ENCODE assay signal across 34 cellular contexts in the genomic region with DNA sequence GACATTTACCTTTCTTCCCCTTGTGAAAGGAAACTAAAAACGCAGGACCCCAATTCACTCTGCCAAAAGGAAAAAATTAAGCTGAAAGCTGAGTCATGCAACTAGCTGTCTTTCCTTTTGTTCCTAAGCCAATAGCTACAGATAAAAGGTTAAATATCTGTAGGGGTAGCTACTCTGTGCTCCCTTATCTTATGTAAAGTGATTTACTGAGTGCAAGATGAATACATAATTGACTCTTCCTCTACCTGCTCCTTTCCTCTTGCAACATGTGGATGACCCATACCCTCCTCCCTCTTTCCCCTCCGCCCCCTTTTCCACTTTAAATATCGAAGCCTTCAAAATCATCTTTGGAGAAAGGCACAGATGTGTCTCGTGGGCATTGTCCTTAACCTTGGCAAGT.
"Had no signal": no experiment of that assay in that cellular context is flagged by ENCODE, and none has a peak within 500 bp of the region (broad histone marks: within the 10 kb centered on the region; RNA-seq: fewer than 3 reads in every experiment).

No MANE protein-coding gene starts in this region.

- ATAC-seq: activated CD4-positive, CD25-positive, alpha-beta regulatory T cell treated with anti-CD3 and anti-CD28 coated beads, Interleukin-2, amount 50 U/mL, for 24 hours; activated CD8-positive, alpha-beta memory T cell treated with anti-CD3 and anti-CD28 coated beads, Interleukin-2, amount 10 ng/mL, durations not matched to agents 7 days and 5 days; activated CD8-positive, alpha-beta T cell treated with anti-CD3 and anti-CD28 coated beads for 36 hours; effector memory CD8-positive, alpha-beta T cell; gastroesophageal sphincter; left lung; lower lobe of right lung; mucosa of descending colon; natural killer cell treated with Interleukin-12 subunit alpha and Interleukin-12 subunit beta and Interleukin-15 and Interleukin-18, amount 100 ng/mL, for 72 hours; stimulated activated effector memory CD8-positive, alpha-beta T cell treated with anti-CD3 and anti-CD28 coated beads, Interleukin-12 subunit alpha, Interleukin-12 subunit beta, amount 100 ng/mL, for 72 hours had no signal

- H3K27ac ChIP-seq: gastroesophageal sphincter, left lung, lower lobe of right lung, neutrophil, ovary, prostate gland, sigmoid colon, thoracic aorta, upper lobe of left lung, VCaP had no signal

- H3K4me1 ChIP-seq: gastroesophageal sphincter, left lung, lower lobe of right lung, prostate gland, sigmoid colon, upper lobe of left lung had no signal

- H3K36me3 Mint-ChIP-seq: activated CD8-positive, alpha-beta memory T cell treated with anti-CD3 and anti-CD28 coated beads, Interleukin-2, amount 10 ng/mL, durations not matched to agents 7 days and 5 days; activated naive CD4-positive, alpha-beta T cell treated with anti-CD3 and anti-CD28 coated beads, Interleukin-2, amount 50 U/mL, for 24 hours; natural killer cell treated with Interleukin-12 subunit alpha and Interleukin-12 subunit beta and Interleukin-15 and Interleukin-18, amount 100 ng/mL, for 72 hours; stimulated activated effector memory CD8-positive, alpha-beta T cell treated with anti-CD3 and anti-CD28 coated beads, Interleukin-12 subunit alpha, Interleukin-12 subunit beta, amount 100 ng/mL, for 72 hours had no signal

- H3K27me3 Mint-ChIP-seq: activated CD4-positive, alpha-beta T cell treated with anti-CD3 and anti-CD28 coated beads, Interleukin-2, amount 10 ng/mL, durations not matched to agents 24 days and 14 days; activated CD8-positive, alpha-beta memory T cell treated with anti-CD3 and anti-CD28 coated beads, Interleukin-2, amount 10 ng/mL, durations not matched to agents 7 days and 5 days; activated CD8-positive, alpha-beta T cell treated with anti-CD3 and anti-CD28 coated beads for 36 hours; activated naive CD4-positive, alpha-beta T cell treated with anti-CD3 and anti-CD28 coated beads, Interleukin-2, amount 50 U/mL, for 24 hours; activated naive CD8-positive, alpha-beta T cell treated with anti-CD3 and anti-CD28 coated beads, Interleukin-2, amount 50 U/mL, for 24 hours; effector memory CD8-positive, alpha-beta T cell; stimulated activated naive CD8-positive, alpha-beta T cell treated with anti-CD3 and anti-CD28 coated beads, Interleukin-15, Interleukin-2, amounts not matched to agents 100 ng/mL and 50 ng/mL, for 24 hours had no signal

- H3K27me3 ChIP-seq: gastroesophageal sphincter, neutrophil, ovary, sigmoid colon, upper lobe of left lung had no signal

- H3K9me3 Mint-ChIP-seq: activated CD4-positive, alpha-beta T cell treated with anti-CD3 and anti-CD28 coated beads, Interleukin-2, amount 10 ng/mL, durations not matched to agents 24 days and 14 days; activated CD8-positive, alpha-beta T cell treated with anti-CD3 and anti-CD28 coated beads for 36 hours; activated naive CD4-positive, alpha-beta T cell treated with anti-CD3 and anti-CD28 coated beads, Interleukin-2, amount 50 U/mL, for 24 hours; activated naive CD8-positive, alpha-beta T cell treated with anti-CD3 and anti-CD28 coated beads, Interleukin-2, amount 50 U/mL, for 24 hours; activated T-helper 2 cell treated with anti-CD3 and anti-CD28 coated beads, Interferon-gamma antibody, Interleukin-2, Interleukin-4, amounts not matched to agents 10 μg/mL and 5 μg/mL and 100 μg/mL, durations not matched to agents 14 hours and 24 hours and 36 hours; effector memory CD8-positive, alpha-beta T cell; natural killer cell treated with Interleukin-12 subunit alpha and Interleukin-12 subunit beta and Interleukin-15 and Interleukin-18, amount 100 ng/mL, for 72 hours; stimulated activated effector memory CD8-positive, alpha-beta T cell treated with anti-CD3 and anti-CD28 coated beads, Interleukin-12 subunit alpha, Interleukin-12 subunit beta, amount 100 ng/mL, for 72 hours; stimulated activated naive CD8-positive, alpha-beta T cell treated with anti-CD3 and anti-CD28 coated beads, Interleukin-15, Interleukin-2, amounts not matched to agents 100 ng/mL and 50 ng/mL, for 24 hours; T-helper 1 cell treated with Interleukin-12 subunit alpha and Interleukin-12 subunit beta and Interleukin-4 antibody, amounts not matched to agents 30 μg/mL and 1 μg/mL, for 36 hours had no signal

- H3K36me3 ChIP-seq: gastroesophageal sphincter, left lung, lower lobe of right lung, neutrophil, ovary, prostate gland, sigmoid colon, thoracic aorta, upper lobe of left lung had no signal

- H3K4me1 Mint-ChIP-seq: activated CD4-positive, alpha-beta T cell treated with anti-CD3 and anti-CD28 coated beads, Interleukin-2, amount 10 ng/mL, durations not matched to agents 24 days and 14 days; activated CD8-positive, alpha-beta memory T cell treated with anti-CD3 and anti-CD28 coated beads, Interleukin-2, amount 10 ng/mL, durations not matched to agents 7 days and 5 days; activated naive CD4-positive, alpha-beta T cell treated with anti-CD3 and anti-CD28 coated beads, Interleukin-2, amount 50 U/mL, for 24 hours; stimulated activated effector memory CD8-positive, alpha-beta T cell treated with anti-CD3 and anti-CD28 coated beads, Interleukin-12 subunit alpha, Interleukin-12 subunit beta, amount 100 ng/mL, for 72 hours had no signal

- H3K27ac Mint-ChIP-seq: activated CD4-positive, alpha-beta T cell treated with anti-CD3 and anti-CD28 coated beads, Interleukin-2, amount 10 ng/mL, durations not matched to agents 24 days and 14 days; activated CD8-positive, alpha-beta memory T cell treated with anti-CD3 and anti-CD28 coated beads, Interleukin-2, amount 10 ng/mL, durations not matched to agents 7 days and 5 days; activated CD8-positive, alpha-beta T cell treated with anti-CD3 and anti-CD28 coated beads for 36 hours; activated naive CD4-positive, alpha-beta T cell treated with anti-CD3 and anti-CD28 coated beads, Interleukin-2, amount 50 U/mL, for 24 hours; activated naive CD8-positive, alpha-beta T cell treated with anti-CD3 and anti-CD28 coated beads, Interleukin-2, amount 50 U/mL, for 24 hours; activated T-helper 2 cell treated with anti-CD3 and anti-CD28 coated beads, Interferon-gamma antibody, Interleukin-2, Interleukin-4, amounts not matched to agents 10 μg/mL and 5 μg/mL and 100 μg/mL, durations not matched to agents 14 hours and 24 hours and 36 hours; effector memory CD8-positive, alpha-beta T cell; natural killer cell treated with Interleukin-12 subunit alpha and Interleukin-12 subunit beta and Interleukin-15 and Interleukin-18, amount 100 ng/mL, for 72 hours; stimulated activated effector memory CD8-positive, alpha-beta T cell treated with anti-CD3 and anti-CD28 coated beads, Interleukin-12 subunit alpha, Interleukin-12 subunit beta, amount 100 ng/mL, for 72 hours; stimulated activated naive CD8-positive, alpha-beta T cell treated with anti-CD3 and anti-CD28 coated beads, Interleukin-15, Interleukin-2, amounts not matched to agents 100 ng/mL and 50 ng/mL, for 24 hours; T-helper 1 cell treated with Interleukin-12 subunit alpha and Interleukin-12 subunit beta and Interleukin-4 antibody, amounts not matched to agents 30 μg/mL and 1 μg/mL, for 36 hours had no signal

- DNase-seq: activated CD4-positive, alpha-beta T cell treated with anti-CD3 and anti-CD28 coated beads, Interleukin-2, amount 10 ng/mL, durations not matched to agents 24 days and 14 days; activated CD8-positive, alpha-beta memory T cell treated with anti-CD3 and anti-CD28 coated beads, Interleukin-2, amount 10 ng/mL, durations not matched to agents 7 days and 5 days; activated CD8-positive, alpha-beta T cell treated with anti-CD3 and anti-CD28 coated beads for 36 hours; activated naive CD8-positive, alpha-beta T cell treated with anti-CD3 and anti-CD28 coated beads, Interleukin-2, amount 50 U/mL, for 24 hours; activated T-cell treated with anti-CD3 and anti-CD28 coated beads, Interleukin-2, amount 50 U/mL, for 48 hours; amygdala; caudate nucleus; cortex of kidney; effector memory CD8-positive, alpha-beta T cell; head of caudate nucleus; hippocampal formation; left lung; lower lobe of right lung; mesenchymal stem cell; mucosa of descending colon; ovary; retina; sigmoid colon; small intestine; stimulated activated CD4-positive, alpha-beta T cell treated with anti-CD3 and anti-CD28 coated beads, Interleukin-4, amount 100 ng/mL, for 24 hours; T-helper 9 cell; upper lobe of left lung had no signal

- H3K4me3 Mint-ChIP-seq: activated CD4-positive, alpha-beta T cell treated with anti-CD3 and anti-CD28 coated beads, Interleukin-2, amount 10 ng/mL, durations not matched to agents 24 days and 14 days; activated CD8-positive, alpha-beta memory T cell treated with anti-CD3 and anti-CD28 coated beads, Interleukin-2, amount 10 ng/mL, durations not matched to agents 7 days and 5 days; activated CD8-positive, alpha-beta T cell treated with anti-CD3 and anti-CD28 coated beads for 36 hours; activated naive CD4-positive, alpha-beta T cell treated with anti-CD3 and anti-CD28 coated beads, Interleukin-2, amount 50 U/mL, for 24 hours; activated naive CD8-positive, alpha-beta T cell treated with anti-CD3 and anti-CD28 coated beads, Interleukin-2, amount 50 U/mL, for 24 hours; effector memory CD8-positive, alpha-beta T cell; natural killer cell treated with Interleukin-12 subunit alpha and Interleukin-12 subunit beta and Interleukin-15 and Interleukin-18, amount 100 ng/mL, for 72 hours; stimulated activated effector memory CD8-positive, alpha-beta T cell treated with anti-CD3 and anti-CD28 coated beads, Interleukin-12 subunit alpha, Interleukin-12 subunit beta, amount 100 ng/mL, for 72 hours; stimulated activated naive CD8-positive, alpha-beta T cell treated with anti-CD3 and anti-CD28 coated beads, Interleukin-15, Interleukin-2, amounts not matched to agents 100 ng/mL and 50 ng/mL, for 24 hours; T-helper 1 cell treated with Interleukin-12 subunit alpha and Interleukin-12 subunit beta and Interleukin-4 antibody, amounts not matched to agents 30 μg/mL and 1 μg/mL, for 36 hours had no signal

- H3K4me3 ChIP-seq: gastroesophageal sphincter, left lung, lower lobe of right lung, mucosa of descending colon, ovary, prostate gland, sigmoid colon, thoracic aorta, upper lobe of left lung had no signal

- H3K9me3 ChIP-seq: gastroesophageal sphincter, left lung, lower lobe of right lung, mucosa of descending colon, neutrophil, ovary, prostate gland, sigmoid colon, thoracic aorta, upper lobe of left lung had no signal
